In the genomic region with DNA sequence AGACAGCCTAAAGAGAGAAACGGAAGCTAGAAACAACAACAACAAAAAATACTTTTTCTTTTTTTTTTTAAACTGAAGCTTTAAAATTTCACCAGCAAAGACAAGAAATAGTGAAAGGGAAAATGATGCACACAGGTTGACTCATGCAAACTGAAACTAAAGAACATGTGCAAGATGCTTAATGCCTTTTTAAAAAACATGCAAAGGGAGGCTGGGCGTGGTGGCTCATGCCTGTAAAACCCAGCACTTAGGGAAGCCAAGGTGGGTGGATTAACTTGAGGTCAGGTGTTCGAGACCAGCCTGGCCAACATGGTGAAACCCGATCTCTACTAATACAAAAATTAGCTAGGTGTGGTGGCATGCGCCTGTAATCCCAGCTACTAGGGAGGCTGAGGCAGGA, we compare ENCODE assay signal across 1 cellular context.
TF ChIP-seq lines count a peak whose summit lies in the region.

No MANE protein-coding gene starts in this region.

TF ChIP-seq in HepG2, 621 proteins besides CTCF, POLR2A, EP300 and RAD21:
- TF ChIP-seq CREBL2 (CRISPR knock-in tag; IDR thresholded peaks at IDR 0.05; ENCODE audit: borderline replicate concordance) (no peak), ZFAT (CRISPR knock-in tag; conservative IDR thresholded peaks at IDR 0.05) (no peak), ZNF460 (CRISPR knock-in tag; IDR thresholded peaks at IDR 0.05; ENCODE audit: borderline replicate concordance) (peak; percentile 39; the same call in 1 of the 2 replicates)
